21 cellular contexts compared by ENCODE assay signal in the genomic region with DNA sequence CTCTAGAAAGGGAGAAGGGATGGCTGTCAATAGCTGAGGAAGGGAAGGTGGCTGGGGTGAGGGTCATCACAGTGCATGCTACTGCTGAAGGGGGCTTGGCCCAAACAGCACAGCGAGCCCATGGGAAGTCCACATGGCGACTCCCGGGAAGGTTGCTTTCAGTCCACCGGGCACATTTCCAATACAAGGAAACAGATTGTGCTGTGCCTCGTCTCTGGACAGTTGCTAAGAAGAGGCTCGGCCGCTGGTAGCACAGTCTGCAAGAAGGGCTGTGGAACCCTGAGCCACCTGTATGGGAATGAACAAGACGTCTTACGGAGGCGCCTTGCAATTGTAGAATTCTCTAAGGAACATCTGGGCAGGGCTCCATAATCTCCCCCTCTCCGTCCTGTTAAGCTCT.
"Had no signal": no experiment of that assay in that cellular context is flagged by ENCODE, and none has a peak within 500 bp of the region (broad histone marks: within the 10 kb centered on the region; RNA-seq: fewer than 3 reads in every experiment).

No MANE protein-coding gene starts in this region.

- H3K36me3 ChIP-seq: heart left ventricle, ovary, right atrium auricular region, suprapubic skin, tibial artery, upper lobe of left lung, uterus had no signal

- H3K27me3 ChIP-seq: ovary, right atrium auricular region, upper lobe of left lung, uterus had no signal

- H3K4me1 ChIP-seq: right atrium auricular region, suprapubic skin, tibial artery, upper lobe of left lung, uterus had no signal

- H3K27ac ChIP-seq: coronary artery, heart left ventricle, ovary, right atrium auricular region, suprapubic skin, tibial artery, upper lobe of left lung, uterus had no signal

- FAIRE-seq: endothelial cell of umbilical vein, islet of Langerhans, small intestine had no signal

- H3K4me3 ChIP-seq: coronary artery, heart left ventricle, ovary, right atrium auricular region, suprapubic skin, tibial artery, upper lobe of left lung, uterus had no signal

- H3K9me3 ChIP-seq: heart left ventricle, ovary, right atrium auricular region, suprapubic skin, tibial artery, upper lobe of left lung, uterus had no signal

- DNase-seq: effector CD4-positive, alpha-beta T cell; endodermal cell; foreskin melanocyte; heart left ventricle; hippocampal formation; kidney glomerular epithelial cell; mammary epithelial cell; naive thymus-derived CD4-positive, alpha-beta T cell; nephron progenitor cell; small intestine; stimulated activated CD4-positive, alpha-beta T cell treated with anti-CD3 and anti-CD28 coated beads, Interleukin-12 subunit alpha, Interleukin-12 subunit beta, amount 100 ng/mL, for 4 hours; stimulated activated naive CD4-positive, alpha-beta T cell; tibial artery; upper lobe of left lung; uterus had no signal
